ENCODE assay signal across 8 cellular contexts in the genomic region with DNA sequence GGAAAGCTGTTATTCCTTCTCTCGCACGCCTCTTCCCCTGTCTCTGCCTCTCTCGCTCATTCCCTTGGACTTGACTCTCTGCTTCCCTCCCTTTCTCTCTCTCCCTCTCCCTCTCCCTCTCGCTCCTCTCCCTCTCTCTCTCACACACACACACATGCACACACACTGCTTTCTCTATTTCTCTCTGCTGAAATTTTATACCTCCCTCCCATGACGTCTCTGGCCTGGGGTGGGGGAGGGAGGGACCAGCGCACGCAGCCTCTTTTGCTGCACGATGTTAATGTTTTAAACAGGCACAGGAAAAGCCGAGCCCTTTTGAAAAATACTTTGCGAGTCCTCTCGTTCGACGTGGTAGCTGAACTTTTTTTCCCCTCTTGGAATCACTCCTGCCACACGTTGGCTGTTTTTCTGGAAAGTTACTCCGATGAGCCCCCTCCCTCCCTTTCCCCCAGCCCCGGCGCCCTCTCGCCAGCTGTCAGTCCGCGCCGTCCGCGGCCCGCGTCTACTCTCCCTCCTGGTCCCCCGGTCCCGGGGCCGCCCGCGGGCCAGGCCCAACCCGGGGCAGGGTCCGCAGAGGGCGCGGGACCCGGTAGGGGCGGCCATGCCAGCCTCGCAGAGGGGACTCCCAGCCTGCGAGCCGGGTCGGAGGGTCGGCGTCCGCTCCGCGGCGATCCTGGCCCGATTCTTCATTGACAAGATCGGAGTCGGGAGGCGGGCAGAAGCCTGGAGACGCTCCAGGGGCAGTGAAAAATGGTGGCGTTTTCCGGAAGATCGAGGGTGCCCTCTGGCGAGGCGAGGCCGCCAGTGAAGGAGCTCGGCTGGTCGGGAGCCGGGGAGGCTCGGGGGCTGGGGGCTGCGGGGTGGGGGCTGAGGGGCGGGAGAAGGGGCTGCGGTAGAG. TPM values are rescaled to one million over a fixed set of nuclear protein-coding genes. Genes with fewer than 3 reads are reported as not detected.
A peak's percentile ranks its signal among the peaks of the same experiment; 100 is the strongest.
DNase-seq lines count a peak whose midpoint lies in the region; ATAC-seq and TF ChIP-seq lines count a peak whose summit lies in the region.

A gene (minus strand): TSS at position 170 of the 898 bp plus-strand sequence. CDS start 1,102 bp downstream, outside the sequence.

- peak; percentile 85 for TF ChIP-seq CTCF in C4-2B (conservative IDR thresholded peaks at IDR 0.05)
- TF ChIP-seq CTCF in LNCAP (IDR thresholded peaks at IDR 0.05), result peak; percentile 69
- TF ChIP-seq CTCF in fibroblast of mammary gland (conservative IDR thresholded peaks at IDR 0.05; ENCODE audit: control insufficient read depth, insufficient read depth, low read depth, low read length), result peak; percentile 49

- intact Hi-C loops in activated T-helper 2 cell treated with anti-CD3 and anti-CD28 coated beads, Interferon-gamma antibody, Interleukin-2, Interleukin-4, amounts not matched to agents 10 μg/mL and 5 μg/mL and 100 μg/mL, durations not matched to agents 14 hours and 24 hours and 36 hours (cut with micrococcal nuclease), result loop anchor here (1.0 to 10.0 kb wide), 4 partner anchors 76 to 405 kb away; a partner anchor contains a TSS

- H3K36me3 Mint-ChIP-seq in activated T-helper 2 cell treated with anti-CD3 and anti-CD28 coated beads, Interferon-gamma antibody, Interleukin-2, Interleukin-4, amounts not matched to agents 10 μg/mL and 5 μg/mL and 100 μg/mL, durations not matched to agents 14 hours and 24 hours and 36 hours (ENCODE audit: low read depth), result no peaks in the 10 kb centered on the region
- no peaks in the 10 kb centered on the region for H3K36me3 Mint-ChIP-seq in naive thymus-derived CD8-positive, alpha-beta T cell

- H3K9me3 Mint-ChIP-seq in activated T-helper 2 cell treated with anti-CD3 and anti-CD28 coated beads, Interferon-gamma antibody, Interleukin-2, Interleukin-4, amounts not matched to agents 10 μg/mL and 5 μg/mL and 100 μg/mL, durations not matched to agents 14 hours and 24 hours and 36 hours, result no peaks in the 10 kb centered on the region
- H3K9me3 Mint-ChIP-seq in naive thymus-derived CD8-positive, alpha-beta T cell, result no peaks in the 10 kb centered on the region

- peak within 1 kb of the TSS; percentile 83 for H3K4me3 Mint-ChIP-seq in activated T-helper 2 cell treated with anti-CD3 and anti-CD28 coated beads, Interferon-gamma antibody, Interleukin-2, Interleukin-4, amounts not matched to agents 10 μg/mL and 5 μg/mL and 100 μg/mL, durations not matched to agents 14 hours and 24 hours and 36 hours (ENCODE audit: low read depth)
- peak within 1 kb of the TSS; percentile 75 to 95 (median 88) for H3K4me3 Mint-ChIP-seq in naive thymus-derived CD8-positive, alpha-beta T cell

- peak within 1 kb of the TSS; percentile 78 for H3K27ac Mint-ChIP-seq in activated T-helper 2 cell treated with anti-CD3 and anti-CD28 coated beads, Interferon-gamma antibody, Interleukin-2, Interleukin-4, amounts not matched to agents 10 μg/mL and 5 μg/mL and 100 μg/mL, durations not matched to agents 14 hours and 24 hours and 36 hours
- peak within 1 kb of the TSS; percentile 89 to 97 (median 93) for H3K27ac Mint-ChIP-seq in naive thymus-derived CD8-positive, alpha-beta T cell

- POLR2A ChIA-PET in naive thymus-derived CD8-positive, alpha-beta T cell (lab: Charles Lee), result interaction anchor here (0.9 to 1.3 kb wide), 6 partner anchors 75 to 404 kb away, joined by 3 to 6 read pairs (median 4); a partner anchor contains a TSS

- peak; percentile 43 for ATAC-seq in GM21390 (IDR thresholded peaks at IDR 0.05; ENCODE audit: unreplicated experiment)
- peak; percentile 69 to 75 for ATAC-seq in naive thymus-derived CD8-positive, alpha-beta T cell

- DNase-seq in RKO (ENCODE audit: low spot score) (peak; percentile 80), fibroblast of mammary gland (ENCODE audit: low read depth) (peak; percentile 93)
- DNase-seq in activated T-helper 2 cell treated with anti-CD3 and anti-CD28 coated beads, Interferon-gamma antibody, Interleukin-2, Interleukin-4, amounts not matched to agents 10 μg/mL and 5 μg/mL and 100 μg/mL, durations not matched to agents 14 hours and 24 hours and 36 hours (ENCODE audit: low spot score), result peak; percentile 75
- DNase-seq in naive thymus-derived CD8-positive, alpha-beta T cell, result peak; percentile 64 to 89 (median 77)
- peak; percentile 47 to 51 for DNase-seq in stimulated activated CD8-positive, alpha-beta memory T cell treated with anti-CD3 and anti-CD28 coated beads, Interleukin-7, amount 100 ng/mL, for 48 hours (ENCODE audit: extremely low read depth in 1 of 2, low read depth in 1 of 2)

- peak within 1 kb of the TSS; percentile 63 for H3K4me3 ChIP-seq in fibroblast of mammary gland (ENCODE audit: control insufficient read depth, low read depth, low read length)

- H3K27me3 Mint-ChIP-seq in activated T-helper 2 cell treated with anti-CD3 and anti-CD28 coated beads, Interferon-gamma antibody, Interleukin-2, Interleukin-4, amounts not matched to agents 10 μg/mL and 5 μg/mL and 100 μg/mL, durations not matched to agents 14 hours and 24 hours and 36 hours (ENCODE audit: low read depth), result peaks cover 22% of the 10 kb centered on the region
- no peaks in the 10 kb centered on the region for H3K27me3 Mint-ChIP-seq in naive thymus-derived CD8-positive, alpha-beta T cell

- peak within 1 kb of the TSS; percentile 73 for H3K27ac ChIP-seq in C4-2B

- H3K4me1 Mint-ChIP-seq in activated T-helper 2 cell treated with anti-CD3 and anti-CD28 coated beads, Interferon-gamma antibody, Interleukin-2, Interleukin-4, amounts not matched to agents 10 μg/mL and 5 μg/mL and 100 μg/mL, durations not matched to agents 14 hours and 24 hours and 36 hours (ENCODE audit: low read depth), result peaks cover 29% of the 10 kb centered on the region
- H3K4me1 Mint-ChIP-seq in naive thymus-derived CD8-positive, alpha-beta T cell, result peaks cover 26 to 69% (median 56%) of the 10 kb centered on the region in 4 donors

RNA-seq across cellular contexts. Expression of the gene that starts here (rescaled TPM):
- 3.9 and 4.1 TPM in 2 replicates for total RNA-seq in activated T-helper 2 cell treated with anti-CD3 and anti-CD28 coated beads, Interferon-gamma antibody, Interleukin-2, Interleukin-4, amounts not matched to agents 10 μg/mL and 5 μg/mL and 100 μg/mL, durations not matched to agents 14 hours and 24 hours and 36 hours
- total RNA-seq in naive thymus-derived CD8-positive, alpha-beta T cell, result 1 to 10 TPM; 9.1 to 9.6 TPM
- polyA plus RNA-seq in naive thymus-derived CD8-positive, alpha-beta T cell, result under 1 TPM in 2 of 3 donors, not detected in 1; 0.30 to 0.68 TPM

Comparison
In these comparisons a context has a peak if more than half of its experiments do, and no peak if none do; other contexts are left out.
1. Peak in every context shown above with its lines: DNase-seq, ATAC-seq, H3K4me3 ChIP-seq and H3K27ac ChIP-seq.